Comparison of ENCODE assay signal across 12 cellular contexts in genomic region chr6:150981095-150981494, GRCh38.
DNase-seq lines count a peak whose midpoint lies in the region; ATAC-seq and TF ChIP-seq lines count a peak whose summit lies in the region.
"Had no signal": no experiment of that assay in that cellular context is flagged by ENCODE, and none has a peak within 500 bp of the region (broad histone marks: within the 10 kb centered on the region; RNA-seq: fewer than 3 reads in every experiment).

No MANE protein-coding gene starts in this region.

- H3K4me2 ChIP-seq in mesenchymal stem cell (ENCODE audit: low read length, poor library complexity, severe bottlenecking) = no peak overlapping the region

- no peak overlapping the region for H3K4me3 ChIP-seq in mesenchymal stem cell (ENCODE audit: insufficient read depth in 1 of 2, low read depth in 1 of 2, low read length in 2 of 2)
- H3K4me3 ChIP-seq in adrenal gland = no peak overlapping the region

- POLR2A ChIA-PET in T-cell (lab: Charles Lee) = no interaction called here

- intact Hi-C loops in activated T-helper 1 cell treated with anti-CD3 and anti-CD28 coated beads, Interleukin-12 subunit alpha, Interleukin-12 subunit beta, Interleukin-2, Interleukin-4 antibody, amounts not matched to agents 30 ng/mL and 10 ng/mL and 1 ng/mL, durations not matched to agents 14 hours and 24 hours and 36 hours (cut with micrococcal nuclease) = loop anchor here (10.0 kb wide), 1 partner anchor 474 kb away; the partner anchor contains the start of gene RMND1
- intact Hi-C loops in adrenal gland (cut with DNase I) = no loop called here

- no peak for DNase-seq in mesenchymal stem cell
- DNase-seq in T-cell = no peak
- no peak for DNase-seq in activated T-helper 1 cell treated with anti-CD3 and anti-CD28 coated beads, Interleukin-12 subunit alpha, Interleukin-12 subunit beta, Interleukin-2, Interleukin-4 antibody, amounts not matched to agents 30 ng/mL and 10 ng/mL and 1 ng/mL, durations not matched to agents 14 hours and 24 hours and 36 hours (ENCODE audit: low spot score)
- no peak for DNase-seq in DMS 273 (lab: John Stamatoyannopoulos, UW; ENCODE audit: unreplicated experiment)
- DNase-seq in adrenal gland = no peak
- DNase-seq: midbrain, NCI-H446 had no signal

- H3K27ac Mint-ChIP-seq in T-cell = no peak overlapping the region
- H3K27ac Mint-ChIP-seq in activated T-helper 1 cell treated with anti-CD3 and anti-CD28 coated beads, Interleukin-12 subunit alpha, Interleukin-12 subunit beta, Interleukin-2, Interleukin-4 antibody, amounts not matched to agents 30 ng/mL and 10 ng/mL and 1 ng/mL, durations not matched to agents 14 hours and 24 hours and 36 hours = no peak overlapping the region
- H3K27ac Mint-ChIP-seq: stimulated activated effector memory CD8-positive, alpha-beta T cell treated with anti-CD3 and anti-CD28 coated beads, Interleukin-12 subunit alpha, Interleukin-12 subunit beta, amount 100 ng/mL, for 72 hours; T-helper 1 cell treated with Interleukin-12 subunit alpha and Interleukin-12 subunit beta and Interleukin-4 antibody, amounts not matched to agents 30 μg/mL and 1 μg/mL, for 36 hours had no signal

- H3K27me3 ChIP-seq in mesenchymal stem cell (ENCODE audit: control insufficient read depth in 1 of 2, insufficient read depth in 1 of 2, low read length in 2 of 2) (no peaks in the 10 kb centered on the region), adrenal gland (no peaks in the 10 kb centered on the region)

- no peak overlapping the region for H4K8ac ChIP-seq in mesenchymal stem cell (ENCODE audit: low read length)

- H3K27me3 Mint-ChIP-seq in T-cell = no peaks in the 10 kb centered on the region
- H3K27me3 Mint-ChIP-seq in activated T-helper 1 cell treated with anti-CD3 and anti-CD28 coated beads, Interleukin-12 subunit alpha, Interleukin-12 subunit beta, Interleukin-2, Interleukin-4 antibody, amounts not matched to agents 30 ng/mL and 10 ng/mL and 1 ng/mL, durations not matched to agents 14 hours and 24 hours and 36 hours (ENCODE audit: insufficient read depth) = no peaks in the 10 kb centered on the region

- no peak for TF ChIP-seq CTCF in adrenal gland (IDR thresholded peaks at IDR 0.05)

- no peak overlapping the region for H2BK120ac ChIP-seq in mesenchymal stem cell (ENCODE audit: low read depth, low read length)

- H2BK12ac ChIP-seq in mesenchymal stem cell (ENCODE audit: low read length in 2 of 2) = no peak overlapping the region

- no peak overlapping the region for H4K91ac ChIP-seq in mesenchymal stem cell (ENCODE audit: low read length)

- no peak overlapping the region for H2BK15ac ChIP-seq in mesenchymal stem cell (ENCODE audit: low read depth, poor library complexity, severe bottlenecking)

- no peak overlapping the region for H3K23ac ChIP-seq in mesenchymal stem cell (ENCODE audit: low read length in 2 of 2)

- no peak overlapping the region for H3K4ac ChIP-seq in mesenchymal stem cell (ENCODE audit: low read depth in 1 of 2, low read length in 2 of 2)

- TF ChIP-seq POLR2A in adrenal gland (IDR thresholded peaks at IDR 0.05) = no peak

- no peak overlapping the region for H3K14ac ChIP-seq in mesenchymal stem cell (ENCODE audit: low read length in 2 of 2)

- peaks cover 9 to 34% of the 10 kb centered on the region in 2 experiments for H3K36me3 ChIP-seq in mesenchymal stem cell (ENCODE audit: control insufficient read depth in 1 of 2, insufficient read depth in 2 of 2, low read depth in 1 of 2, low read length in 2 of 2)
- H3K36me3 ChIP-seq in adrenal gland (replicated peaks in 1 of 2) = no peaks in the 10 kb centered on the region

- no peak overlapping the region for H3K4me3 Mint-ChIP-seq in T-cell
- H3K4me3 Mint-ChIP-seq in activated T-helper 1 cell treated with anti-CD3 and anti-CD28 coated beads, Interleukin-12 subunit alpha, Interleukin-12 subunit beta, Interleukin-2, Interleukin-4 antibody, amounts not matched to agents 30 ng/mL and 10 ng/mL and 1 ng/mL, durations not matched to agents 14 hours and 24 hours and 36 hours = no peak overlapping the region
- H3K4me3 Mint-ChIP-seq: stimulated activated effector memory CD8-positive, alpha-beta T cell treated with anti-CD3 and anti-CD28 coated beads, Interleukin-12 subunit alpha, Interleukin-12 subunit beta, amount 100 ng/mL, for 72 hours; T-helper 1 cell treated with Interleukin-12 subunit alpha and Interleukin-12 subunit beta and Interleukin-4 antibody, amounts not matched to agents 30 μg/mL and 1 μg/mL, for 36 hours had no signal

- WGBS in mesenchymal stem cell = 94% methylated on average over 10 of the region's 11 CpGs
- 73 to 85% (median 76%) methylated on average over 11 of the region's 11 CpGs for WGBS in adrenal gland, 4 donors

- ATAC-seq in GM18870 (IDR thresholded peaks at IDR 0.05; ENCODE audit: unreplicated experiment) = peak; percentile 76
- ATAC-seq in GM21717 (IDR thresholded peaks at IDR 0.05; ENCODE audit: unreplicated experiment) = peak; percentile 86
- peak; percentile 66 for ATAC-seq in HG03457 (IDR thresholded peaks at IDR 0.05; ENCODE audit: unreplicated experiment)
- ATAC-seq in T-cell (replicated peaks in 1 of 4) = no peak
- ATAC-seq: stimulated activated effector memory CD8-positive, alpha-beta T cell treated with anti-CD3 and anti-CD28 coated beads, Interleukin-12 subunit alpha, Interleukin-12 subunit beta, amount 100 ng/mL, for 72 hours had no signal

- no peaks in the 10 kb centered on the region for H3K4me1 Mint-ChIP-seq in T-cell
- peaks cover 10% of the 10 kb centered on the region for H3K4me1 Mint-ChIP-seq in activated T-helper 1 cell treated with anti-CD3 and anti-CD28 coated beads, Interleukin-12 subunit alpha, Interleukin-12 subunit beta, Interleukin-2, Interleukin-4 antibody, amounts not matched to agents 30 ng/mL and 10 ng/mL and 1 ng/mL, durations not matched to agents 14 hours and 24 hours and 36 hours (ENCODE audit: low read depth)
- H3K4me1 Mint-ChIP-seq: stimulated activated effector memory CD8-positive, alpha-beta T cell treated with anti-CD3 and anti-CD28 coated beads, Interleukin-12 subunit alpha, Interleukin-12 subunit beta, amount 100 ng/mL, for 72 hours had no signal

- no peak overlapping the region for H2AK5ac ChIP-seq in mesenchymal stem cell (ENCODE audit: low read length, severe bottlenecking)

- H3K18ac ChIP-seq in mesenchymal stem cell (ENCODE audit: low read depth in 1 of 2, low read length in 2 of 2) = no peak overlapping the region

- H3K4me1 ChIP-seq in mesenchymal stem cell (ENCODE audit: control insufficient read depth, insufficient read depth, low read depth, low read length) (peaks cover 3% of the 10 kb centered on the region), adrenal gland (replicated peaks in 1 of 2) (no peaks in the 10 kb centered on the region)

- H3K9me3 Mint-ChIP-seq in T-cell = no peaks in the 10 kb centered on the region
- no peaks in the 10 kb centered on the region for H3K9me3 Mint-ChIP-seq in activated T-helper 1 cell treated with anti-CD3 and anti-CD28 coated beads, Interleukin-12 subunit alpha, Interleukin-12 subunit beta, Interleukin-2, Interleukin-4 antibody, amounts not matched to agents 30 ng/mL and 10 ng/mL and 1 ng/mL, durations not matched to agents 14 hours and 24 hours and 36 hours
- H3K9me3 Mint-ChIP-seq: stimulated activated effector memory CD8-positive, alpha-beta T cell treated with anti-CD3 and anti-CD28 coated beads, Interleukin-12 subunit alpha, Interleukin-12 subunit beta, amount 100 ng/mL, for 72 hours; T-helper 1 cell treated with Interleukin-12 subunit alpha and Interleukin-12 subunit beta and Interleukin-4 antibody, amounts not matched to agents 30 μg/mL and 1 μg/mL, for 36 hours had no signal

- H3K27ac ChIP-seq in mesenchymal stem cell (ENCODE audit: low read length, poor library complexity, severe bottlenecking) (peak overlapping the region; percentile 0), adrenal gland (no peak overlapping the region)

- H3K9me3 ChIP-seq in mesenchymal stem cell (ENCODE audit: control insufficient read depth, low read length) = no peaks in the 10 kb centered on the region
- no peaks in the 10 kb centered on the region for H3K9me3 ChIP-seq in adrenal gland (replicated peaks in 1 of 3)

- H3K36me3 Mint-ChIP-seq in T-cell = peaks cover 13% of the 10 kb centered on the region
- H3K36me3 Mint-ChIP-seq in activated T-helper 1 cell treated with anti-CD3 and anti-CD28 coated beads, Interleukin-12 subunit alpha, Interleukin-12 subunit beta, Interleukin-2, Interleukin-4 antibody, amounts not matched to agents 30 ng/mL and 10 ng/mL and 1 ng/mL, durations not matched to agents 14 hours and 24 hours and 36 hours (ENCODE audit: low read depth) = peaks cover 16% of the 10 kb centered on the region

- H3K79me1 ChIP-seq in mesenchymal stem cell (replicated peaks; ENCODE audit: low read length, poor library complexity, severe bottlenecking) = peaks cover 13% of the 10 kb centered on the region

- no peak overlapping the region for H2AFZ ChIP-seq in mesenchymal stem cell (ENCODE audit: low read depth, low read length)

- CTCF ChIA-PET in T-cell (lab: Charles Lee) = no interaction called here

- no peak overlapping the region for H3K9ac ChIP-seq in mesenchymal stem cell (ENCODE audit: low read length)

- H2BK5ac ChIP-seq in mesenchymal stem cell (ENCODE audit: low read depth, low read length, poor library complexity, severe bottlenecking) = no peak overlapping the region

Comparison
In these comparisons a context has a peak if more than half of its experiments do, and no peak if none do; other contexts are left out.
1. ATAC-seq: peak in GM18870 (single experiment), GM21717 (single experiment) and HG03457 (single experiment); none in T-cell (0 of 4).